ENCODE assay signal across 26 cellular contexts in the genomic region with DNA sequence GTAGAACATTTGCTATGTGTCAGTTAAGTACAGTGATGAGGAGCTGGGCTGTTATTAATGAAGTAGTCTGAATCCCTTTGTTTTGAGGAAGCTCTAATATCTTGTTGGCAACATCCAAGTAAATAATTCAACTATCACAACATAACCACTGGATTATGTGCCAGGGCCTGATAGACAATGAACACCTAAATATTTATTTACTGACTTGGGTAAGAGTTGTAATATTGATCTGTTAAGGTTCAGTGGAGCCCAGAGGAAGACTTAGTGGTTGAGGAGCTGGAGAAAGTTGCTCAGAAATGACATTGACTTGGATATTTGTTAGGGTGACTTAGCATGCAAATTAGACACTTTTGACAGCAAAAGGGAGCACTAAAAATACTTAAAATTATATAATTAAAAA.
"Had no signal": no experiment of that assay in that cellular context is flagged by ENCODE, and none has a peak within 500 bp of the region (broad histone marks: within the 10 kb centered on the region; RNA-seq: fewer than 3 reads in every experiment).

No MANE protein-coding gene starts in this region.

- H3K4me3 ChIP-seq: colonic mucosa, coronary artery, dorsolateral prefrontal cortex, esophagus muscularis mucosa, esophagus squamous epithelium, gastrocnemius medialis, gastroesophageal sphincter, heart left ventricle, heart right ventricle had no signal

- FAIRE-seq: colon, endothelial cell of umbilical vein had no signal

- ATAC-seq: effector memory CD8-positive, alpha-beta T cell; esophagus mucosa; foreskin keratinocyte; gastrocnemius medialis; gastroesophageal sphincter; heart left ventricle; heart right ventricle had no signal

- H3K36me3 ChIP-seq: colonic mucosa, esophagus muscularis mucosa, gastrocnemius medialis, heart left ventricle, heart right ventricle had no signal

- H3K27ac ChIP-seq: colonic mucosa, coronary artery, dorsolateral prefrontal cortex, epithelial cell of prostate, esophagus muscularis mucosa, esophagus squamous epithelium, foreskin keratinocyte, gastrocnemius medialis, gastroesophageal sphincter, heart left ventricle, heart right ventricle had no signal

- DNase-seq: colonic mucosa; cortex of kidney; dermis blood vessel endothelial cell; dorsolateral prefrontal cortex; effector CD4-positive, alpha-beta T cell; effector CD8-positive, alpha-beta T cell; effector memory CD4-positive, alpha-beta T cell; effector memory CD8-positive, alpha-beta T cell; endodermal cell; erythroblast; esophagus squamous epithelium; foreskin fibroblast; foreskin keratinocyte; foreskin melanocyte; gastrocnemius medialis; glutamatergic neuron; head of caudate nucleus; heart left ventricle; heart right ventricle had no signal

- H3K27me3 ChIP-seq: colonic mucosa, dorsolateral prefrontal cortex, esophagus muscularis mucosa, esophagus squamous epithelium, foreskin keratinocyte, gastrocnemius medialis, gastroesophageal sphincter, heart left ventricle, heart right ventricle had no signal

- H3K9me3 ChIP-seq: colonic mucosa had no signal

- H3K4me1 ChIP-seq: colonic mucosa, esophagus squamous epithelium, foreskin keratinocyte, gastrocnemius medialis, heart left ventricle had no signal
